In genomic region chr5:139745121-139745799, GRCh38 we compare ENCODE assay signal across 1 cellular context.
A peak's percentile ranks its signal among the peaks of the same experiment; 100 is the strongest.
TF ChIP-seq lines count a peak whose summit lies in the region.

No MANE protein-coding gene starts in this region.

TF ChIP-seq in GM12878, 131 proteins besides CTCF, POLR2A, EP300 and RAD21 (continued from another document):
- TF ChIP-seq, protein P1, sequence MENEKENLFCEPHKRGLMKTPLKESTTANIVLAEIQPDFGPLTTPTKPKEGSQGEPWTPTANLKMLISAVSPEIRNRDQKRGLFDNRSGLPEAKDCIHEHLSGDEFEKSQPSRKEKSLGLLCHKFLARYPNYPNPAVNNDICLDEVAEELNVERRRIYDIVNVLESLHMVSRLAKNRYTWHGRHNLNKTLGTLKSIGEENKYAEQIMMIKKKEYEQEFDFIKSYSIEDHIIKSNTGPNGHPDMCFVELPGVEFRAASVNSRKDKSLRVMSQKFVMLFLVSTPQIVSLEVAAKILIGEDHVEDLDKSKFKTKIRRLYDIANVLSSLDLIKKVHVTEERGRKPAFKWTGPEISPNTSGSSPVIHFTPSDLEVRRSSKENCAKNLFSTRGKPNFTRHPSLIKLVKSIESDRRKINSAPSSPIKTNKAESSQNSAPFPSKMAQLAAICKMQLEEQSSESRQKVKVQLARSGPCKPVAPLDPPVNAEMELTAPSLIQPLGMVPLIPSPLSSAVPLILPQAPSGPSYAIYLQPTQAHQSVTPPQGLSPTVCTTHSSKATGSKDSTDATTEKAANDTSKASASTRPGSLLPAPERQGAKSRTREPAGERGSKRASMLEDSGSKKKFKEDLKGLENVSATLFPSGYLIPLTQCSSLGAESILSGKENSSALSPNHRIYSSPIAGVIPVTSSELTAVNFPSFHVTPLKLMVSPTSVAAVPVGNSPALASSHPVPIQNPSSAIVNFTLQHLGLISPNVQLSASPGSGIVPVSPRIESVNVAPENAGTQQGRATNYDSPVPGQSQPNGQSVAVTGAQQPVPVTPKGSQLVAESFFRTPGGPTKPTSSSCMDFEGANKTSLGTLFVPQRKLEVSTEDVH (IDR thresholded peaks at IDR 0.05; ENCODE audit: low read depth, partially characterized antibody), result no peak
- TF ChIP-seq JUND (IDR thresholded peaks at IDR 0.05; ENCODE audit: low read depth, low read length) (no peak), IRF3 (IDR thresholded peaks at IDR 0.05) (no peak), SMC3 (IDR thresholded peaks at IDR 0.05; ENCODE audit: borderline replicate concordance, low read length) (no peak), MTA3 (IDR thresholded peaks at IDR 0.05; ENCODE audit: borderline replicate concordance, low read length) (no peak), RB1 (IDR thresholded peaks at IDR 0.05; ENCODE audit: borderline replicate concordance) (no peak), EZH2 (IDR thresholded peaks at IDR 0.05; ENCODE audit: borderline replicate concordance, control insufficient read depth, low read depth, low read length) (no peak), GABPA (IDR thresholded peaks at IDR 0.05; ENCODE audit: low read depth) (no peak), NFYA (IDR thresholded peaks at IDR 0.05; ENCODE audit: borderline replicate concordance, low read depth, low read length) (no peak), SRF (IDR thresholded peaks at IDR 0.05; ENCODE audit: low read depth in 2 of 2, low read length in 2 of 2) (no peak), CEBPZ (IDR thresholded peaks at IDR 0.05; ENCODE audit: low read depth, low read length) (no peak), IRF4 (IDR thresholded peaks at IDR 0.05; ENCODE audit: low read depth, low read length) (no peak), LARP7 (IDR thresholded peaks at IDR 0.05) (no peak), RUNX3 (IDR thresholded peaks at IDR 0.05; ENCODE audit: low read length) (no peak), ZNF622 (IDR thresholded peaks at IDR 0.05) (no peak), IKZF1 (conservative IDR thresholded peaks at IDR 0.05) (peak; percentile 62; the same call in 1 of the 2 replicates), CHD2 (IDR thresholded peaks at IDR 0.05; ENCODE audit: borderline replicate concordance, low read depth, low read length) (no peak), KDM1A (IDR thresholded peaks at IDR 0.05; ENCODE audit: borderline replicate concordance) (no peak), ATF3 (IDR thresholded peaks at IDR 0.05; ENCODE audit: borderline replicate concordance, extremely low read depth, low read depth, low read length) (no peak), ZNF24 (IDR thresholded peaks at IDR 0.05) (no peak), ZNF384 (IDR thresholded peaks at IDR 0.05; ENCODE audit: borderline replicate concordance, low read depth, low read length) (no peak), ZBTB33 (IDR thresholded peaks at IDR 0.05) (no peak), FOXM1 (IDR thresholded peaks at IDR 0.05; ENCODE audit: low read depth, low read length) (no peak), HDAC6 (IDR thresholded peaks at IDR 0.05; ENCODE audit: unreplicated experiment) (no peak), MTA2 (IDR thresholded peaks at IDR 0.05; ENCODE audit: low read depth) (peak; percentile 57; the same call in 1 of the 2 replicates), ZBED1 (IDR thresholded peaks at IDR 0.05; ENCODE audit: borderline replicate concordance) (no peak), WRNIP1 (IDR thresholded peaks at IDR 0.05; ENCODE audit: borderline replicate concordance, low read depth, low read length) (no peak), BACH1 (IDR thresholded peaks at IDR 0.05; ENCODE audit: borderline replicate concordance) (peak; percentile 86; the same call in 1 of the 2 replicates), CBFB (IDR thresholded peaks at IDR 0.05; ENCODE audit: low read depth) (no peak), RAD51 (IDR thresholded peaks at IDR 0.05) (no peak), BHLHE40 (IDR thresholded peaks at IDR 0.05; ENCODE audit: borderline replicate concordance in 1 of 2, low read depth in 2 of 2, low read length in 1 of 2) (peak in 1 of 2 experiments; percentile 27; a peak in 1 of 4 replicates), RELA (IDR thresholded peaks at IDR 0.05; ENCODE audit: borderline replicate concordance, partially characterized antibody) (no peak), TAF1 (IDR thresholded peaks at IDR 0.05; ENCODE audit: borderline replicate concordance, low read depth, low read length) (no peak), PBX3 (IDR thresholded peaks at IDR 0.05; ENCODE audit: insufficient replicate concordance, low read depth, low read length) (peak; percentile 69)
- TF ChIP-seq, protein P2, sequence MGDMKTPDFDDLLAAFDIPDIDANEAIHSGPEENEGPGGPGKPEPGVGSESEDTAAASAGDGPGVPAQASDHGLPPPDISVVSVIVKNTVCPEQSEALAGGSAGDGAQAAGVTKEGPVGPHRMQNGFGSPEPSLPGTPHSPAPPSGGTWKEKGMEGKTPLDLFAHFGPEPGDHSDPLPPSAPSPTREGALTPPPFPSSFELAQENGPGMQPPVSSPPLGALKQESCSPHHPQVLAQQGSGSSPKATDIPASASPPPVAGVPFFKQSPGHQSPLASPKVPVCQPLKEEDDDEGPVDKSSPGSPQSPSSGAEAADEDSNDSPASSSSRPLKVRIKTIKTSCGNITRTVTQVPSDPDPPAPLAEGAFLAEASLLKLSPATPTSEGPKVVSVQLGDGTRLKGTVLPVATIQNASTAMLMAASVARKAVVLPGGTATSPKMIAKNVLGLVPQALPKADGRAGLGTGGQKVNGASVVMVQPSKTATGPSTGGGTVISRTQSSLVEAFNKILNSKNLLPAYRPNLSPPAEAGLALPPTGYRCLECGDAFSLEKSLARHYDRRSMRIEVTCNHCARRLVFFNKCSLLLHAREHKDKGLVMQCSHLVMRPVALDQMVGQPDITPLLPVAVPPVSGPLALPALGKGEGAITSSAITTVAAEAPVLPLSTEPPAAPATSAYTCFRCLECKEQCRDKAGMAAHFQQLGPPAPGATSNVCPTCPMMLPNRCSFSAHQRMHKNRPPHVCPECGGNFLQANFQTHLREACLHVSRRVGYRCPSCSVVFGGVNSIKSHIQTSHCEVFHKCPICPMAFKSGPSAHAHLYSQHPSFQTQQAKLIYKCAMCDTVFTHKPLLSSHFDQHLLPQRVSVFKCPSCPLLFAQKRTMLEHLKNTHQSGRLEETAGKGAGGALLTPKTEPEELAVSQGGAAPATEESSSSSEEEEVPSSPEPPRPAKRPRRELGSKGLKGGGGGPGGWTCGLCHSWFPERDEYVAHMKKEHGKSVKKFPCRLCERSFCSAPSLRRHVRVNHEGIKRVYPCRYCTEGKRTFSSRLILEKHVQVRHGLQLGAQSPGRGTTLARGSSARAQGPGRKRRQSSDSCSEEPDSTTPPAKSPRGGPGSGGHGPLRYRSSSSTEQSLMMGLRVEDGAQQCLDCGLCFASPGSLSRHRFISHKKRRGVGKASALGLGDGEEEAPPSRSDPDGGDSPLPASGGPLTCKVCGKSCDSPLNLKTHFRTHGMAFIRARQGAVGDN (IDR thresholded peaks at IDR 0.05), result no peak
- TF ChIP-seq, protein P3, sequence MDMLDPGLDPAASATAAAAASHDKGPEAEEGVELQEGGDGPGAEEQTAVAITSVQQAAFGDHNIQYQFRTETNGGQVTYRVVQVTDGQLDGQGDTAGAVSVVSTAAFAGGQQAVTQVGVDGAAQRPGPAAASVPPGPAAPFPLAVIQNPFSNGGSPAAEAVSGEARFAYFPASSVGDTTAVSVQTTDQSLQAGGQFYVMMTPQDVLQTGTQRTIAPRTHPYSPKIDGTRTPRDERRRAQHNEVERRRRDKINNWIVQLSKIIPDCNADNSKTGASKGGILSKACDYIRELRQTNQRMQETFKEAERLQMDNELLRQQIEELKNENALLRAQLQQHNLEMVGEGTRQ (IDR thresholded peaks at IDR 0.05; ENCODE audit: borderline replicate concordance, low read depth, low read length), result no peak
- TF ChIP-seq, protein P4, sequence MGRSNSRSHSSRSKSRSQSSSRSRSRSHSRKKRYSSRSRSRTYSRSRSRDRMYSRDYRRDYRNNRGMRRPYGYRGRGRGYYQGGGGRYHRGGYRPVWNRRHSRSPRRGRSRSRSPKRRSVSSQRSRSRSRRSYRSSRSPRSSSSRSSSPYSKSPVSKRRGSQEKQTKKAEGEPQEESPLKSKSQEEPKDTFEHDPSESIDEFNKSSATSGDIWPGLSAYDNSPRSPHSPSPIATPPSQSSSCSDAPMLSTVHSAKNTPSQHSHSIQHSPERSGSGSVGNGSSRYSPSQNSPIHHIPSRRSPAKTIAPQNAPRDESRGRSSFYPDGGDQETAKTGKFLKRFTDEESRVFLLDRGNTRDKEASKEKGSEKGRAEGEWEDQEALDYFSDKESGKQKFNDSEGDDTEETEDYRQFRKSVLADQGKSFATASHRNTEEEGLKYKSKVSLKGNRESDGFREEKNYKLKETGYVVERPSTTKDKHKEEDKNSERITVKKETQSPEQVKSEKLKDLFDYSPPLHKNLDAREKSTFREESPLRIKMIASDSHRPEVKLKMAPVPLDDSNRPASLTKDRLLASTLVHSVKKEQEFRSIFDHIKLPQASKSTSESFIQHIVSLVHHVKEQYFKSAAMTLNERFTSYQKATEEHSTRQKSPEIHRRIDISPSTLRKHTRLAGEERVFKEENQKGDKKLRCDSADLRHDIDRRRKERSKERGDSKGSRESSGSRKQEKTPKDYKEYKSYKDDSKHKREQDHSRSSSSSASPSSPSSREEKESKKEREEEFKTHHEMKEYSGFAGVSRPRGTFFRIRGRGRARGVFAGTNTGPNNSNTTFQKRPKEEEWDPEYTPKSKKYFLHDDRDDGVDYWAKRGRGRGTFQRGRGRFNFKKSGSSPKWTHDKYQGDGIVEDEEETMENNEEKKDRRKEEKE (IDR thresholded peaks at IDR 0.05), result no peak
- TF ChIP-seq, protein P5, sequence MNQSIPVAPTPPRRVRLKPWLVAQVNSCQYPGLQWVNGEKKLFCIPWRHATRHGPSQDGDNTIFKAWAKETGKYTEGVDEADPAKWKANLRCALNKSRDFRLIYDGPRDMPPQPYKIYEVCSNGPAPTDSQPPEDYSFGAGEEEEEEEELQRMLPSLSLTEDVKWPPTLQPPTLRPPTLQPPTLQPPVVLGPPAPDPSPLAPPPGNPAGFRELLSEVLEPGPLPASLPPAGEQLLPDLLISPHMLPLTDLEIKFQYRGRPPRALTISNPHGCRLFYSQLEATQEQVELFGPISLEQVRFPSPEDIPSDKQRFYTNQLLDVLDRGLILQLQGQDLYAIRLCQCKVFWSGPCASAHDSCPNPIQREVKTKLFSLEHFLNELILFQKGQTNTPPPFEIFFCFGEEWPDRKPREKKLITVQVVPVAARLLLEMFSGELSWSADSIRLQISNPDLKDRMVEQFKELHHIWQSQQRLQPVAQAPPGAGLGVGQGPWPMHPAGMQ (IDR thresholded peaks at IDR 0.05; ENCODE audit: borderline replicate concordance), result no peak
